Comparison of ENCODE assay signal across 24 cellular contexts in the genomic region with DNA sequence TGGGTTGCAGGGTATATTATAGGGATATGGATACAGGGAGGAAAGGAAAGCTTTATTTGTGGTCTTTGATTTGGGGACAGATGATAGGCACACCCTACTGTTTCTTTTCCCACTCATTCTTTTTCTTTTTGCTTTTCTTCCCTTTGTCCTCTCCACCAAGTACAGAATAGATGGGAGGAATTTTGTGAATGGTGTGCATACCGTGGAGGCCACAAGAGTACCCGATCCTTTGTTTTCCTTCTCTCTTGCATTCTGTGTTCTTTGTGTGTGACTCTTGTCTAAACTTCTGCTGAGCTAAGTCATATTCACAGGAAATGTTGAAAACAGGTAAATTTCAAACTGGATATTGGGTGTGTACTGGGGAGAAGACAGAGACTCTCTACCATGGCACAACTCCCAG.
DNase-seq lines count a peak whose midpoint lies in the region; ATAC-seq and TF ChIP-seq lines count a peak whose summit lies in the region.
"Had no signal": no experiment of that assay in that cellular context is flagged by ENCODE, and none has a peak within 500 bp of the region (broad histone marks: within the 10 kb centered on the region; RNA-seq: fewer than 3 reads in every experiment).

No MANE protein-coding gene starts in this region.

- H3K79me2 ChIP-seq in GM23338 (replicated peaks; ENCODE audit: insufficient read depth) (no peaks in the 10 kb centered on the region), PC-9 (ENCODE audit: low read depth) (no peaks in the 10 kb centered on the region), neural progenitor cell (ENCODE audit: low read depth) (no peaks in the 10 kb centered on the region)

- H3K9me3 ChIP-seq in PC-9 (ENCODE audit: insufficient read depth, low read depth) = no peaks in the 10 kb centered on the region
- no peaks in the 10 kb centered on the region for H3K9me3 ChIP-seq in endodermal cell (ENCODE audit: control insufficient read depth, low read length)
- H3K9me3 ChIP-seq in neural progenitor cell (ENCODE audit: low read depth) = no peaks in the 10 kb centered on the region
- H3K9me3 ChIP-seq: A549; BE2C; BLaER1 treated with 17β-estradiol and CSF1 and Interleukin-3, amounts not matched to agents 10 nM and 100 nM had no signal

- H2AFZ ChIP-seq in GM23338 (no peak overlapping the region; the same call in 1 of the 2 replicates), PC-9 (0 out of 2 replicates have a peak overlapping the region, but pooled peaks have one; percentile 34), neural progenitor cell (replicated peaks) (no peak overlapping the region)

- no peaks in the 10 kb centered on the region for H3K9me3 Mint-ChIP-seq in GM23338
- no peaks in the 10 kb centered on the region for H3K9me3 Mint-ChIP-seq in endodermal cell
- no peaks in the 10 kb centered on the region for H3K9me3 Mint-ChIP-seq in neural progenitor cell
- H3K9me3 Mint-ChIP-seq: CD4-positive, alpha-beta T cell; H9 had no signal

- peak; percentile 59; the same call in 2 of the 3 replicates for ATAC-seq in GM23338
- no peak for ATAC-seq in HG02973 (IDR thresholded peaks at IDR 0.05; ENCODE audit: unreplicated experiment)
- ATAC-seq: A549, GM12878, HCT116 had no signal

- 85% methylated on average over 2 of the region's 2 CpGs; no CpG with 5 or more reads in 1 of the 2 experiments for WGBS in endodermal cell (ENCODE audit: insufficient coverage in 1 of 2, insufficient read length in 1 of 2), 2 experiments

- H3K36me3 ChIP-seq in GM23338 (ENCODE audit: insufficient read depth) (no peaks in the 10 kb centered on the region), PC-9 (ENCODE audit: low read depth) (no peaks in the 10 kb centered on the region), endodermal cell (ENCODE audit: control insufficient read depth, insufficient read depth, low read length) (no peaks in the 10 kb centered on the region), neural progenitor cell (no peaks in the 10 kb centered on the region)
- H3K36me3 ChIP-seq: BE2C; BLaER1 treated with 17β-estradiol and CSF1 and Interleukin-3, amounts not matched to agents 10 nM and 100 nM had no signal

- H3K27ac Mint-ChIP-seq in GM23338 (no peak overlapping the region), endodermal cell (peak overlapping the region; percentile 19), neural progenitor cell (no peak overlapping the region)
- H3K27ac Mint-ChIP-seq: CD14-positive monocyte; CD4-positive, alpha-beta T cell; CD8-positive, alpha-beta memory T cell had no signal

- no peaks in the 10 kb centered on the region for H3K4me1 ChIP-seq in GM23338 (ENCODE audit: insufficient read depth)
- no peaks in the 10 kb centered on the region for H3K4me1 ChIP-seq in PC-9 (replicated peaks; ENCODE audit: insufficient read depth)
- H3K4me1 ChIP-seq in endodermal cell (ENCODE audit: control insufficient read depth, insufficient read depth, low read length) = no peaks in the 10 kb centered on the region
- H3K4me1 ChIP-seq in neural progenitor cell = peaks cover 13% of the 10 kb centered on the region
- H3K4me1 ChIP-seq: A549; BE2C; BLaER1 treated with 17β-estradiol and CSF1 and Interleukin-3, amounts not matched to agents 10 nM and 100 nM had no signal

- no peak for TF ChIP-seq CTCF in GM23338 (conservative IDR thresholded peaks at IDR 0.05; ENCODE audit: low read depth in 2 of 2)
- TF ChIP-seq CTCF in PC-9 (conservative IDR thresholded peaks at IDR 0.05) = no peak
- TF ChIP-seq CTCF in endodermal cell (conservative IDR thresholded peaks at IDR 0.05) = no peak
- TF ChIP-seq CTCF in neural progenitor cell (IDR thresholded peaks at IDR 0.05) = no peak

- intact Hi-C loops in PC-9 (cut with micrococcal nuclease; ENCODE audit: unreplicated experiment) = no loop called here

- no peak overlapping the region for H3K9ac ChIP-seq in endodermal cell (ENCODE audit: extremely low read depth, low read length, poor library complexity, severe bottlenecking)
- no peak overlapping the region for H3K9ac ChIP-seq in neural progenitor cell
- H3K9ac ChIP-seq: BLaER1 treated with 17β-estradiol and CSF1 and Interleukin-3, amounts not matched to agents 10 nM and 100 nM had no signal

- H3K27me3 ChIP-seq in GM23338 (ENCODE audit: insufficient read depth) (no peaks in the 10 kb centered on the region), PC-9 (ENCODE audit: insufficient read depth, low read depth) (no peaks in the 10 kb centered on the region), endodermal cell (ENCODE audit: control insufficient read depth, insufficient read depth, low read length, poor library complexity, severe bottlenecking) (no peaks in the 10 kb centered on the region), neural progenitor cell (no peaks in the 10 kb centered on the region)
- H3K27me3 ChIP-seq: BE2C; BLaER1 treated with 17β-estradiol and CSF1 and Interleukin-3, amounts not matched to agents 10 nM and 100 nM had no signal

- H3K36me3 Mint-ChIP-seq in GM23338 (ENCODE audit: low read depth) (no peaks in the 10 kb centered on the region), endodermal cell (ENCODE audit: low read depth) (no peaks in the 10 kb centered on the region), neural progenitor cell (no peaks in the 10 kb centered on the region)
- H3K36me3 Mint-ChIP-seq: CD14-positive monocyte; CD8-positive, alpha-beta memory T cell had no signal

- POLR2A ChIA-PET in PC-9 (lab: Charles Lee; ENCODE audit: unreplicated experiment) = interaction anchor here (0.7 kb wide), 1 partner anchor 627 kb away, joined by 6 read pairs; no protein-coding TSS in a partner anchor

- DNase-seq in GM23338 (ENCODE audit: low spot score) = peak; percentile 35
- DNase-seq in PC-9 = no peak
- DNase-seq in endodermal cell = no peak
- peak; percentile 63 for DNase-seq in neural progenitor cell (ENCODE audit: low spot score)
- no peak for DNase-seq in NCI-H446 treated with DMSO at 0.1 percent for 48 hours (lab: John Stamatoyannopoulos, UW)
- DNase-seq in stimulated activated CD4-positive, alpha-beta T cell treated with anti-CD3 and anti-CD28 coated beads, Interleukin-12 subunit alpha, Interleukin-12 subunit beta, amount 100 ng/mL, for 4 hours = no peak
- no peak for DNase-seq in HUDEP-2 (lab: John Stamatoyannopoulos, UW; ENCODE audit: unreplicated experiment in 76 of 76)
- DNase-seq: 8988T; ACHN; AML-193; BE2C; CD4-positive, alpha-beta T cell; CD8-positive, alpha-beta memory T cell; DMS 273 treated with DMSO at 0.1 percent for 48 hours; DMS79; EL; GDM1; H9 had no signal

- no TSS peak for BruUV-seq in PC-9 (replicated peaks; lab: Mats Ljungman, UMichigan)

- H3K4me3 Mint-ChIP-seq in GM23338 (no peak overlapping the region), endodermal cell (no peak overlapping the region), neural progenitor cell (no peak overlapping the region)
- H3K4me3 Mint-ChIP-seq: CD14-positive monocyte; CD4-positive, alpha-beta T cell; CD8-positive, alpha-beta memory T cell; H9 had no signal

- H3K4me3 ChIP-seq in GM23338 (no peak overlapping the region), PC-9 (no peak overlapping the region), endodermal cell (ENCODE audit: low read length) (no peak overlapping the region), neural progenitor cell (no peak overlapping the region)
- H3K4me3 ChIP-seq: A549; BLaER1 treated with 17β-estradiol and CSF1 and Interleukin-3, amounts not matched to agents 10 nM and 100 nM; GM12878 had no signal

- H3K9me2 ChIP-seq in GM23338 (ENCODE audit: insufficient read depth) = no peaks in the 10 kb centered on the region
- no peaks in the 10 kb centered on the region for H3K9me2 ChIP-seq in PC-9 (ENCODE audit: insufficient read depth)

- H3F3A ChIP-seq in GM23338 (replicated peaks; ENCODE audit: low read depth) = no peaks in the 10 kb centered on the region
- H3F3A ChIP-seq in PC-9 (ENCODE audit: insufficient read depth, low read depth) = no peaks in the 10 kb centered on the region
- H3F3A ChIP-seq in neural progenitor cell (ENCODE audit: low read depth) = no peaks in the 10 kb centered on the region

- H3K4me1 Mint-ChIP-seq in GM23338 (peaks cover 4% of the 10 kb centered on the region; the same call in 2 of the 3 replicates), endodermal cell (peaks cover 4% of the 10 kb centered on the region), neural progenitor cell (peaks cover 4% of the 10 kb centered on the region)
- H3K4me1 Mint-ChIP-seq: CD14-positive monocyte; CD8-positive, alpha-beta memory T cell had no signal

- H4K20me1 ChIP-seq in GM23338 (replicated peaks; ENCODE audit: insufficient read depth) (no peaks in the 10 kb centered on the region), PC-9 (ENCODE audit: insufficient read depth) (no peaks in the 10 kb centered on the region), neural progenitor cell (ENCODE audit: low read depth) (no peaks in the 10 kb centered on the region)
- H4K20me1 ChIP-seq: BLaER1 treated with 17β-estradiol and CSF1 and Interleukin-3, amounts not matched to agents 10 nM and 100 nM had no signal

- CTCF ChIA-PET in PC-9 (lab: Charles Lee) = no interaction called here

- no peak overlapping the region for H3K4me2 ChIP-seq in GM23338
- H3K4me2 ChIP-seq in PC-9 = no peak overlapping the region
- peak overlapping the region; percentile 25 for H3K4me2 ChIP-seq in neural progenitor cell
- H3K4me2 ChIP-seq: A549; BLaER1 treated with 17β-estradiol and CSF1 and Interleukin-3, amounts not matched to agents 10 nM and 100 nM had no signal

- H3K27me3 Mint-ChIP-seq in GM23338 (ENCODE audit: insufficient read depth, low read depth, poor library complexity) = no peaks in the 10 kb centered on the region
- H3K27me3 Mint-ChIP-seq in endodermal cell (ENCODE audit: insufficient read depth) = no peaks in the 10 kb centered on the region
- H3K27me3 Mint-ChIP-seq in neural progenitor cell (ENCODE audit: insufficient read depth, low read depth) = no peaks in the 10 kb centered on the region
- H3K27me3 Mint-ChIP-seq: CD4-positive, alpha-beta T cell; CD8-positive, alpha-beta memory T cell had no signal

- H3K27ac ChIP-seq in GM23338 (ENCODE audit: low read depth) (no peak overlapping the region), PC-9 (no peak overlapping the region), endodermal cell (ENCODE audit: low read depth, low read length) (no peak overlapping the region), neural progenitor cell (peak overlapping the region; percentile 7)
- H3K27ac ChIP-seq: A549; BLaER1 treated with 17β-estradiol and CSF1 and Interleukin-3, amounts not matched to agents 10 nM and 100 nM had no signal

TF ChIP-seq in GM23338, 12 proteins besides CTCF, POLR2A, EP300 and RAD21 (continues in another document):
- TF ChIP-seq POLR2AphosphoS5 (IDR thresholded peaks at IDR 0.05; ENCODE audit: low read depth) = no peak
- no peak for TF ChIP-seq NANOG (IDR thresholded peaks at IDR 0.05; ENCODE audit: borderline replicate concordance)
- TF ChIP-seq ZNF114 (CRISPR knock-in tag; IDR thresholded peaks at IDR 0.05) = no peak
- TF ChIP-seq EZH2phosphoT487 (IDR thresholded peaks at IDR 0.05; ENCODE audit: unreplicated experiment) = no peak

Comparison
In these comparisons a context has a peak if more than half of its experiments do, and no peak if none do; other contexts are left out.
1. DNase-seq: peak in GM23338 (single experiment) and neural progenitor cell (single experiment); none in PC-9 (0 of 2), endodermal cell (single experiment), NCI-H446 treated with DMSO at 0.1 percent for 48 hours (single experiment), stimulated activated CD4-positive, alpha-beta T cell treated with anti-CD3 and anti-CD28 coated beads, Interleukin-12 subunit alpha, Interleukin-12 subunit beta, amount 100 ng/mL, for 4 hours (single experiment) and HUDEP-2 (0 of 76).